Comparison of ENCODE assay signal across 9 cellular contexts in genomic region chr17:64503341-64503740, GRCh38. TPM values are rescaled to one million over a fixed set of nuclear protein-coding genes. Genes with fewer than 3 reads are reported as not detected.
DNase-seq lines count a peak whose midpoint lies in the region; ATAC-seq and TF ChIP-seq lines count a peak whose summit lies in the region.
"Had no signal": no experiment of that assay in that cellular context is flagged by ENCODE, and none has a peak within 500 bp of the region (broad histone marks: within the 10 kb centered on the region; RNA-seq: fewer than 3 reads in every experiment).

No MANE protein-coding gene starts in this region.

- H3K9me3 ChIP-seq in thoracic aorta, result no peaks in the 10 kb centered on the region

- peak overlapping the region; percentile 91 for H3K4me3 ChIP-seq in thoracic aorta

- H3K36me3 Mint-ChIP-seq in activated naive CD4-positive, alpha-beta T cell treated with anti-CD3 and anti-CD28 coated beads, Interleukin-2, amount 50 U/mL, for 24 hours, result peaks cover 61% of the 10 kb centered on the region

- TF ChIP-seq CTCF in thoracic aorta (IDR thresholded peaks at IDR 0.05), result no peak

- no peak for ATAC-seq in thoracic aorta (ENCODE audit: insufficient number of reproducible peaks, low FRiP score, low read depth)
- ATAC-seq in GM19351 (IDR thresholded peaks at IDR 0.05; ENCODE audit: unreplicated experiment), result no peak
- ATAC-seq in HG03175 (IDR thresholded peaks at IDR 0.05; ENCODE audit: unreplicated experiment), result no peak

- H3K9me3 Mint-ChIP-seq in activated naive CD4-positive, alpha-beta T cell treated with anti-CD3 and anti-CD28 coated beads, Interleukin-2, amount 50 U/mL, for 24 hours, result no peaks in the 10 kb centered on the region
- H3K9me3 Mint-ChIP-seq: activated naive CD8-positive, alpha-beta T cell treated with anti-CD3 and anti-CD28 coated beads, Interleukin-2, amount 10 ng/mL, durations not matched to agents 7 days and 5 days had no signal

- H3K4me1 ChIP-seq in thoracic aorta (ENCODE audit: control insufficient read depth in 1 of 2, low read depth in 2 of 2), result peaks cover 36 to 63% of the 10 kb centered on the region in 2 donors

- H3K27me3 Mint-ChIP-seq in activated naive CD4-positive, alpha-beta T cell treated with anti-CD3 and anti-CD28 coated beads, Interleukin-2, amount 50 U/mL, for 24 hours, result no peaks in the 10 kb centered on the region
- H3K27me3 Mint-ChIP-seq: activated naive CD8-positive, alpha-beta T cell treated with anti-CD3 and anti-CD28 coated beads, Interleukin-2, amount 10 ng/mL, durations not matched to agents 7 days and 5 days had no signal

- no peak for DNase-seq in activated naive CD4-positive, alpha-beta T cell treated with Interleukin-2 at 50 U/mL for 16 hours
- DNase-seq in epithelial cell of prostate (ENCODE audit: low read depth, low spot score) (no peak), thoracic aorta (ENCODE audit: low spot score) (no peak)
- DNase-seq: activated naive CD8-positive, alpha-beta T cell treated with anti-CD3 and anti-CD28 coated beads, Interleukin-2, amount 10 ng/mL, durations not matched to agents 7 days and 5 days; OCI-M1 had no signal

- peak overlapping the region; percentile 91 for H3K27ac Mint-ChIP-seq in activated naive CD4-positive, alpha-beta T cell treated with anti-CD3 and anti-CD28 coated beads, Interleukin-2, amount 50 U/mL, for 24 hours

- H3K4me1 Mint-ChIP-seq in activated naive CD4-positive, alpha-beta T cell treated with anti-CD3 and anti-CD28 coated beads, Interleukin-2, amount 50 U/mL, for 24 hours, result peaks cover 74% of the 10 kb centered on the region

- no peaks in the 10 kb centered on the region for H3K27me3 ChIP-seq in thoracic aorta (replicated peaks; ENCODE audit: insufficient read depth)

- H3K27ac ChIP-seq in epithelial cell of prostate (peak overlapping the region; percentile 97), thoracic aorta (peak overlapping the region in 1 of 2 donors; percentile 100)
- H3K27ac ChIP-seq: C4-2B had no signal

- H3K36me3 ChIP-seq in thoracic aorta, result peaks cover 56% of the 10 kb centered on the region

- H3K4me3 Mint-ChIP-seq in activated naive CD4-positive, alpha-beta T cell treated with anti-CD3 and anti-CD28 coated beads, Interleukin-2, amount 50 U/mL, for 24 hours, result peak overlapping the region; percentile 95

RNA-seq across cellular contexts. Expression of gene DDX5, which starts 2.7 kb away (rescaled TPM):
- 1,000 to 10,000 TPM in 1 of 2 donors, 100 to 1,000 TPM in 1; 889 to 3,042 TPM for total RNA-seq in thoracic aorta

RNA-seq across cellular contexts. Expression of gene CEP95, which starts 3.4 kb away (rescaled TPM):
- 10 to 100 TPM; 39.2 to 65.1 TPM for total RNA-seq in thoracic aorta

RNA-seq across cellular contexts. Expression of gene POLG2, which starts 6.5 kb away (rescaled TPM):
- 10 to 100 TPM in 1 of 2 donors, 1 to 10 TPM in 1; 3.2 to 22.1 TPM for total RNA-seq in thoracic aorta

RNA-seq across cellular contexts. Expression of gene MILR1, which starts 54.4 kb away (rescaled TPM):
- 10 to 100 TPM; 10.0 to 28.8 TPM for total RNA-seq in thoracic aorta
